Comparison of ENCODE assay signal across 8 cellular contexts in genomic region chr14:34715108-34715863, GRCh38. TPM values are rescaled to one million over a fixed set of nuclear protein-coding genes. Genes with fewer than 3 reads are reported as not detected.
DNase-seq lines count a peak whose midpoint lies in the region; ATAC-seq and TF ChIP-seq lines count a peak whose summit lies in the region.

No MANE protein-coding gene starts in this region.

- H3K27ac Mint-ChIP-seq in natural killer cell treated with Interleukin-12 subunit alpha and Interleukin-12 subunit beta and Interleukin-15 and Interleukin-18, amount 100 ng/mL, for 72 hours, result peak overlapping the region; percentile 72 to 87

- H3K36me3 ChIP-seq in BJ (ENCODE audit: control insufficient read depth, insufficient read depth, low read length), result no peaks in the 10 kb centered on the region
- H3K36me3 ChIP-seq in Karpas-422 (ENCODE audit: insufficient read depth, low read length), result peaks cover 8% of the 10 kb centered on the region; the same call in 1 of the 2 replicates

- H4K20me1 ChIP-seq in Karpas-422 (ENCODE audit: insufficient read depth, low read depth, low read length), result no peaks in the 10 kb centered on the region

- TF ChIP-seq CTCF in BJ (IDR thresholded peaks at IDR 0.05; ENCODE audit: insufficient read depth, low read depth, low read length), result no peak
- TF ChIP-seq CTCF in coronary artery (IDR thresholded peaks at IDR 0.05), result no peak

- POLR2A ChIA-PET in BJ (lab: Charles Lee), result interaction anchor here (0.8 kb wide), 1 partner anchor 18 kb away, joined by 5 read pairs; no protein-coding TSS in a partner anchor

- CTCF ChIA-PET in BJ (lab: Yijun Ruan, JAX), result interaction anchor here (1.4 to 6.0 kb wide), 3 partner anchors 8 to 42 kb away, joined by 4 to 34 read pairs (median 4); no protein-coding TSS in a partner anchor

- H3K4me2 ChIP-seq in Karpas-422 (ENCODE audit: low read depth, low read length, poor library complexity, severe bottlenecking), result peak overlapping the region; percentile 97

- H3K79me2 ChIP-seq in Karpas-422 (ENCODE audit: low read length), result peaks cover 25% of the 10 kb centered on the region

- no peak for ATAC-seq in natural killer cell treated with Interleukin-12 subunit alpha and Interleukin-12 subunit beta and Interleukin-15 and Interleukin-18, amount 100 ng/mL, for 72 hours
- ATAC-seq in HG03439 (IDR thresholded peaks at IDR 0.05; ENCODE audit: unreplicated experiment) (no peak), HG03342 (IDR thresholded peaks at IDR 0.05; ENCODE audit: unreplicated experiment) (no peak), HG02938 (IDR thresholded peaks at IDR 0.05; ENCODE audit: unreplicated experiment) (no peak)

- no peaks in the 10 kb centered on the region for H3K9me2 ChIP-seq in Karpas-422 (replicated peaks; ENCODE audit: insufficient read depth, low read length)

- no peaks in the 10 kb centered on the region for H3K9me3 Mint-ChIP-seq in natural killer cell treated with Interleukin-12 subunit alpha and Interleukin-12 subunit beta and Interleukin-15 and Interleukin-18, amount 100 ng/mL, for 72 hours

- peak overlapping the region; percentile 90 for H3K9ac ChIP-seq in Karpas-422 (ENCODE audit: low read length)

- H2AFZ ChIP-seq in Karpas-422 (ENCODE audit: low read length), result peak overlapping the region; percentile 87

- H3K27ac ChIP-seq in Karpas-422 (ENCODE audit: low read length) (no peak overlapping the region), coronary artery (peak overlapping the region; percentile 96 to 98)

- peaks cover 41% of the 10 kb centered on the region for H3K4me1 ChIP-seq in Karpas-422 (ENCODE audit: low read length)

- no peaks in the 10 kb centered on the region for H3K27me3 ChIP-seq in BJ (ENCODE audit: control insufficient read depth, insufficient read depth, low read length)
- no peaks in the 10 kb centered on the region for H3K27me3 ChIP-seq in Karpas-422 (ENCODE audit: low read length)

- peak overlapping the region; percentile 70 for H3K4me3 Mint-ChIP-seq in natural killer cell treated with Interleukin-12 subunit alpha and Interleukin-12 subunit beta and Interleukin-15 and Interleukin-18, amount 100 ng/mL, for 72 hours

- DNase-seq in BJ (ENCODE audit: low read depth) (no peak), Karpas-422 (no peak), coronary artery (ENCODE audit: low spot score) (no peak), medulla oblongata (ENCODE audit: extremely low spot score) (no peak)
- no peak for DNase-seq in natural killer cell treated with Interleukin-12 subunit alpha and Interleukin-12 subunit beta and Interleukin-15 and Interleukin-18, amount 100 ng/mL, for 72 hours (ENCODE audit: low spot score)

- peaks cover 6% of the 10 kb centered on the region for H3K36me3 Mint-ChIP-seq in natural killer cell treated with Interleukin-12 subunit alpha and Interleukin-12 subunit beta and Interleukin-15 and Interleukin-18, amount 100 ng/mL, for 72 hours

- H3K4me1 Mint-ChIP-seq in natural killer cell treated with Interleukin-12 subunit alpha and Interleukin-12 subunit beta and Interleukin-15 and Interleukin-18, amount 100 ng/mL, for 72 hours (ENCODE audit: low read depth in 2 of 2), result peaks cover 18 to 23% of the 10 kb centered on the region in 2 donors

- H3K9me3 ChIP-seq in Karpas-422 (ENCODE audit: low read length), result no peaks in the 10 kb centered on the region

- peak overlapping the region; percentile 90 for H3K4me3 ChIP-seq in BJ (ENCODE audit: low read depth, low read length)
- peak overlapping the region; percentile 85 for H3K4me3 ChIP-seq in Karpas-422 (ENCODE audit: low read length)
- peak overlapping the region; percentile 87 for H3K4me3 ChIP-seq in coronary artery

- peaks cover 0 to 5% of the 10 kb centered on the region in 2 donors for H3K27me3 Mint-ChIP-seq in natural killer cell treated with Interleukin-12 subunit alpha and Interleukin-12 subunit beta and Interleukin-15 and Interleukin-18, amount 100 ng/mL, for 72 hours

RNA-seq across cellular contexts. Expression of gene CFL2, which starts 0.9 kb away (rescaled TPM):
- 81.4 and 206 TPM in 2 replicates for polyA plus RNA-seq in BJ (2011; rRNA removed)
- 48.4 and 65.7 TPM in 2 replicates for polyA minus RNA-seq in BJ (2011; rRNA and poly(A)+ RNA removed)
- total RNA-seq in Karpas-422 (2014; rRNA removed; shearing (Covaris generic); ENCODE audit: low replicate concordance), result 6.1 and 19.0 TPM in 2 replicates
- total RNA-seq in natural killer cell treated with Interleukin-12 subunit alpha and Interleukin-12 subunit beta and Interleukin-15 and Interleukin-18, amount 100 ng/mL, for 72 hours, result 1 to 10 TPM; 8.6 to 8.8 TPM
